21 cellular contexts compared by ENCODE assay signal in the genomic region with DNA sequence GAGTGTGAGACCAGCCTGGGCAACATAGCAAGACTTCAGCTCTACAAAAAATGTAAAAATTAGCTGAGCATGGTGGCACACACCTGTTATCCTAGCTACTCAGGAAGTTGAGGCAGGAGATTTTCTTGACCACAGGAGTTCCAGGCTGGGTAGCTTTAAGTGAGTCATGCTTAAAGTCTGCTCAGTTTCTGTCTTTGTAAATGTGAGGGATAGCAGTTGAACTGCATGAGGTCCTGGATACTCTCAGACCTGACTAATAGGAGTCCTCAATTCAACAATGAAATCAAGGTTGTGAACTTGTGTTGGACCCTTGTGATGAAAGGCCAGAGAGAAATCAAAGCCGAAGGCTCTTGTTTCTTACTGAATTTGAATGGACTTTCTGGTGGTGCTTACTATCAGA. TPM values are rescaled to one million over a fixed set of nuclear protein-coding genes. Genes with fewer than 3 reads are reported as not detected.
A peak's percentile ranks its signal among the peaks of the same experiment; 100 is the strongest.
DNase-seq lines count a peak whose midpoint lies in the region; ATAC-seq and TF ChIP-seq lines count a peak whose summit lies in the region.
"Had no signal": no experiment of that assay in that cellular context is flagged by ENCODE, and none has a peak within 500 bp of the region (broad histone marks: within the 10 kb centered on the region; RNA-seq: fewer than 3 reads in every experiment).

No MANE protein-coding gene starts in this region.

- peaks cover 7% of the 10 kb centered on the region; the same call in 1 of the 2 replicates for H3K4me1 ChIP-seq in GM23338 (ENCODE audit: insufficient read depth)
- H3K4me1 ChIP-seq: vagina had no signal

- no peak overlapping the region for H3K27ac Mint-ChIP-seq in GM23338
- no peak overlapping the region for H3K27ac Mint-ChIP-seq in activated T-helper 17 cell treated with anti-CD3 and anti-CD28 coated beads, Interleukin-2, amount 50 U/mL, for 72 hours
- H3K27ac Mint-ChIP-seq: activated T-helper 2 cell treated with anti-CD3 and anti-CD28 coated beads, Interferon-gamma antibody, Interleukin-2, Interleukin-4, amounts not matched to agents 10 μg/mL and 5 μg/mL and 100 μg/mL, durations not matched to agents 14 hours and 24 hours and 36 hours; mesothelial cell of epicardium had no signal

- TF ChIP-seq CTCF in GM23338 (conservative IDR thresholded peaks at IDR 0.05; ENCODE audit: low read depth in 2 of 2): no peak

- H3F3A ChIP-seq in GM23338 (replicated peaks; ENCODE audit: low read depth): no peaks in the 10 kb centered on the region

- H3K27me3 Mint-ChIP-seq in GM23338 (ENCODE audit: insufficient read depth, low read depth, poor library complexity): peaks cover 3% of the 10 kb centered on the region
- H3K27me3 Mint-ChIP-seq in activated T-helper 17 cell treated with anti-CD3 and anti-CD28 coated beads, Interleukin-2, amount 50 U/mL, for 72 hours: peaks cover 5% of the 10 kb centered on the region

- H3K9me2 ChIP-seq in GM23338 (ENCODE audit: insufficient read depth): no peaks in the 10 kb centered on the region

- no peak overlapping the region; the same call in 1 of the 2 replicates for H2AFZ ChIP-seq in GM23338

- no peak for ATAC-seq in GM23338
- ATAC-seq in activated T-helper 17 cell treated with anti-CD3 and anti-CD28 coated beads, Interleukin-2, amount 50 U/mL, for 72 hours (replicated peaks): peak; percentile 68

- H3K36me3 ChIP-seq in GM23338 (ENCODE audit: insufficient read depth): no peaks in the 10 kb centered on the region
- H3K36me3 ChIP-seq: BLaER1 treated with 17β-estradiol and CSF1 and Interleukin-3, amounts not matched to agents 10 nM and 100 nM; ovary; vagina had no signal

- H3K36me3 Mint-ChIP-seq in GM23338 (ENCODE audit: low read depth): no peaks in the 10 kb centered on the region
- H3K36me3 Mint-ChIP-seq in activated T-helper 17 cell treated with anti-CD3 and anti-CD28 coated beads, Interleukin-2, amount 50 U/mL, for 72 hours (ENCODE audit: low read depth): no peaks in the 10 kb centered on the region
- H3K36me3 Mint-ChIP-seq: mesothelial cell of epicardium had no signal

- peaks cover 6% of the 10 kb centered on the region for H3K27me3 ChIP-seq in GM23338 (ENCODE audit: insufficient read depth)
- H3K27me3 ChIP-seq: ovary, vagina had no signal

- DNase-seq in AG08396 (ENCODE audit: low spot score) (peak; percentile 26), GM23338 (ENCODE audit: low spot score) (no peak), kidney tubule cell (ENCODE audit: low spot score) (peak; percentile 83), DMS 273 (lab: John Stamatoyannopoulos, UW; ENCODE audit: unreplicated experiment) (no peak), AML-193 (lab: John Stamatoyannopoulos, UW) (no peak), cerebellar cortex (ENCODE audit: low spot score) (no peak), kidney glomerular epithelial cell (lab: John Stamatoyannopoulos, UW) (no peak)
- DNase-seq: activated CD4-positive, alpha-beta T cell treated with anti-CD3 and anti-CD28 coated beads, Interleukin-2, amount 50 U/mL, for 48 hours; effector CD8-positive, alpha-beta T cell; NCI-H1105; NCI-H2171; NK-92 treated with Interleukin-12 subunit alpha and Interleukin-12 subunit beta, amount 100 ng/mL, for 24 hours; SIG-M5; stimulated activated CD4-positive, alpha-beta T cell treated with anti-CD3 and anti-CD28 coated beads, Interleukin-12 subunit alpha, Interleukin-12 subunit beta, amount 100 ng/mL, for 4 hours; stimulated activated naive CD8-positive, alpha-beta T cell treated with anti-CD3 and anti-CD28 coated beads, Interleukin-15, amount 100 ng/mL, for 72 hours had no signal

- peak overlapping the region; percentile 68; the same call in 2 of the 3 replicates for H3K4me3 Mint-ChIP-seq in GM23338
- H3K4me3 Mint-ChIP-seq in activated T-helper 17 cell treated with anti-CD3 and anti-CD28 coated beads, Interleukin-2, amount 50 U/mL, for 72 hours: peak overlapping the region; percentile 25

- H3K4me1 Mint-ChIP-seq in GM23338: peaks cover 22% of the 10 kb centered on the region
- H3K4me1 Mint-ChIP-seq in activated T-helper 17 cell treated with anti-CD3 and anti-CD28 coated beads, Interleukin-2, amount 50 U/mL, for 72 hours: peaks cover 5% of the 10 kb centered on the region

- H3K27ac ChIP-seq in GM23338 (ENCODE audit: low read depth): no peak overlapping the region
- H3K27ac ChIP-seq: ovary, vagina had no signal

- no peak overlapping the region; the same call in 1 of the 2 replicates for H3K4me3 ChIP-seq in GM23338
- H3K4me3 ChIP-seq: ovary had no signal

- H3K4me2 ChIP-seq in GM23338: peak overlapping the region; percentile 84; the same call in 1 of the 2 replicates

- H3K79me2 ChIP-seq in GM23338 (replicated peaks; ENCODE audit: insufficient read depth): no peaks in the 10 kb centered on the region

- no peaks in the 10 kb centered on the region for H3K9me3 Mint-ChIP-seq in GM23338
- no peaks in the 10 kb centered on the region for H3K9me3 Mint-ChIP-seq in activated T-helper 17 cell treated with anti-CD3 and anti-CD28 coated beads, Interleukin-2, amount 50 U/mL, for 72 hours
- H3K9me3 Mint-ChIP-seq: activated T-helper 2 cell treated with anti-CD3 and anti-CD28 coated beads, Interferon-gamma antibody, Interleukin-2, Interleukin-4, amounts not matched to agents 10 μg/mL and 5 μg/mL and 100 μg/mL, durations not matched to agents 14 hours and 24 hours and 36 hours; stimulated activated naive CD8-positive, alpha-beta T cell treated with anti-CD3 and anti-CD28 coated beads, Interleukin-15, amount 100 ng/mL, for 72 hours had no signal

- H4K20me1 ChIP-seq in GM23338 (replicated peaks; ENCODE audit: insufficient read depth): no peaks in the 10 kb centered on the region

TF ChIP-seq in GM23338, 12 proteins besides CTCF, POLR2A, EP300 and RAD21:
- TF ChIP-seq ZNF114 (CRISPR knock-in tag; IDR thresholded peaks at IDR 0.05) (no peak), POLR2AphosphoS5 (IDR thresholded peaks at IDR 0.05; ENCODE audit: low read depth) (no peak)

RNA-seq across cellular contexts. Expression of gene STARD8, which starts 45.2 kb away (rescaled TPM):
- total RNA-seq in GM23338 (2014; rRNA removed; shearing (Covaris generic)): 3.5 and 5.6 TPM in 2 replicates
- polyA plus RNA-seq in GM23338 (2016; fragmentation: Nextera tagmentation; extraction: Ambion mirVana): 0.74 and 1.0 TPM in 2 replicates
- 1 to 10 TPM in 1 of 2 donors, under 1 TPM in 1; 0.52 to 1.8 TPM for total RNA-seq in activated T-helper 17 cell treated with anti-CD3 and anti-CD28 coated beads, Interleukin-2, amount 50 U/mL, for 72 hours

Comparison
In these comparisons a context has a peak if more than half of its experiments do, and no peak if none do; other contexts are left out.
1. DNase-seq: peak in AG08396 (single experiment) and kidney tubule cell (single experiment); none in GM23338 (single experiment), DMS 273 (single experiment), AML-193 (0 of 2), cerebellar cortex (single experiment) and kidney glomerular epithelial cell (single experiment).